ENCODE assay signal across 12 cellular contexts in genomic region chr2:181307203-181307991, GRCh38.
A peak's percentile ranks its signal among the peaks of the same experiment; 100 is the strongest.
DNase-seq lines count a peak whose midpoint lies in the region; ATAC-seq and TF ChIP-seq lines count a peak whose summit lies in the region.
"Had no signal": no experiment of that assay in that cellular context is flagged by ENCODE, and none has a peak within 500 bp of the region (broad histone marks: within the 10 kb centered on the region; RNA-seq: fewer than 3 reads in every experiment).

No MANE protein-coding gene starts in this region.

- H3K27ac ChIP-seq in Peyer's patch (peak overlapping the region; percentile 71 to 83 (median 76)), upper lobe of right lung (peak overlapping the region; percentile 61), heart right ventricle (peak overlapping the region in 3 of 10 donors; percentile 18 to 79 (median 64))
- peak overlapping the region; percentile 71 for H3K27ac ChIP-seq in effector memory CD4-positive, alpha-beta T cell (ENCODE audit: insufficient read depth, low read length, poor library complexity, severe bottlenecking)
- H3K27ac ChIP-seq: sigmoid colon had no signal

- H3K27me3 ChIP-seq in Peyer's patch (no peaks in the 10 kb centered on the region), upper lobe of right lung (no peaks in the 10 kb centered on the region), heart right ventricle (no peaks in the 10 kb centered on the region)
- H3K27me3 ChIP-seq in effector memory CD4-positive, alpha-beta T cell (replicated peaks; ENCODE audit: control insufficient read depth, insufficient read depth, low read length, poor library complexity, severe bottlenecking): no peaks in the 10 kb centered on the region
- H3K27me3 ChIP-seq: sigmoid colon had no signal

- TF ChIP-seq CTCF in Peyer's patch (IDR thresholded peaks at IDR 0.05) (no peak), upper lobe of right lung (IDR thresholded peaks at IDR 0.05) (no peak), heart right ventricle (IDR thresholded peaks at IDR 0.05) (no peak)

- intact Hi-C loops in activated naive CD4-positive, alpha-beta T cell treated with anti-CD3 and anti-CD28 coated beads for 36 hours (cut with micrococcal nuclease): loop anchor here (5.0 to 10.0 kb wide), 3 partner anchors 325 to 1303 kb away; partner anchors contain the start of genes CWC22, ITPRID2 and UBE2E3
- intact Hi-C loops in upper lobe of right lung (cut with DNase I) (no loop called here), heart right ventricle (cut with DNase I) (no loop called here)

- no peak for TF ChIP-seq POLR2A in Peyer's patch (IDR thresholded peaks at IDR 0.05)

- peaks cover 0 to 31% (median 0%) of the 10 kb centered on the region in 4 donors for H3K4me1 ChIP-seq in Peyer's patch
- peaks cover 38% of the 10 kb centered on the region for H3K4me1 ChIP-seq in effector memory CD4-positive, alpha-beta T cell (ENCODE audit: control insufficient read depth, insufficient read depth, low read length, poor library complexity, severe bottlenecking)
- H3K4me1 ChIP-seq in upper lobe of right lung: peaks cover 3% of the 10 kb centered on the region
- H3K4me1 ChIP-seq in heart right ventricle: peaks cover 0 to 72% (median 11%) of the 10 kb centered on the region in 9 donors

- no peak for DNase-seq in activated naive CD4-positive, alpha-beta T cell treated with anti-CD3 and anti-CD28 coated beads for 36 hours
- DNase-seq in activated naive CD4-positive, alpha-beta T cell (lab: John Stamatoyannopoulos, UW): no peak
- DNase-seq in Peyer's patch: no peak
- no peak for DNase-seq in effector memory CD4-positive, alpha-beta T cell
- DNase-seq in upper lobe of right lung: no peak
- no peak for DNase-seq in heart right ventricle
- no peak for DNase-seq in GM19238 (ENCODE audit: insufficient read length, low spot score)
- DNase-seq in AG08395 (ENCODE audit: low spot score): no peak
- DNase-seq: NCI-H1048, NCI-H446 treated with DMSO at 0.1 percent for 48 hours, sigmoid colon, trophoblast cell had no signal

- ATAC-seq in upper lobe of right lung (no peak), heart right ventricle (no peak)

- no peaks in the 10 kb centered on the region for H3K9me3 ChIP-seq in Peyer's patch
- H3K9me3 ChIP-seq in effector memory CD4-positive, alpha-beta T cell (ENCODE audit: control insufficient read depth, low read length): no peaks in the 10 kb centered on the region
- no peaks in the 10 kb centered on the region for H3K9me3 ChIP-seq in upper lobe of right lung
- H3K9me3 ChIP-seq in heart right ventricle: no peaks in the 10 kb centered on the region
- H3K9me3 ChIP-seq: sigmoid colon had no signal

- no peaks in the 10 kb centered on the region for H3K9me3 Mint-ChIP-seq in activated naive CD4-positive, alpha-beta T cell treated with anti-CD3 and anti-CD28 coated beads for 36 hours

- no peaks in the 10 kb centered on the region for H3K27me3 Mint-ChIP-seq in activated naive CD4-positive, alpha-beta T cell treated with anti-CD3 and anti-CD28 coated beads for 36 hours (ENCODE audit: low read depth)

- H3K4me3 ChIP-seq in Peyer's patch (no peak overlapping the region), upper lobe of right lung (no peak overlapping the region), heart right ventricle (no peak overlapping the region)
- no peak overlapping the region for H3K4me3 ChIP-seq in effector memory CD4-positive, alpha-beta T cell (ENCODE audit: insufficient read depth, low read depth, low read length, poor library complexity, severe bottlenecking)
- H3K4me3 ChIP-seq: sigmoid colon had no signal

- H3K36me3 Mint-ChIP-seq in activated naive CD4-positive, alpha-beta T cell treated with anti-CD3 and anti-CD28 coated beads for 36 hours (ENCODE audit: low read depth): no peaks in the 10 kb centered on the region

- WGBS in heart right ventricle, 2 donors: 78 to 79% methylated on average over 7 of the region's 7 CpGs

- CTCF ChIA-PET in activated naive CD4-positive, alpha-beta T cell treated with anti-CD3 and anti-CD28 coated beads for 36 hours (lab: Charles Lee): interaction anchor here (0.6 to 2.0 kb wide), 7 partner anchors 138 to 860 kb away, joined by 3 to 9 read pairs (median 4); no protein-coding TSS in a partner anchor

- H3K4me1 Mint-ChIP-seq in activated naive CD4-positive, alpha-beta T cell treated with anti-CD3 and anti-CD28 coated beads for 36 hours (ENCODE audit: low read depth): peaks cover 54% of the 10 kb centered on the region

- peak overlapping the region; percentile 91 for H3K27ac Mint-ChIP-seq in activated naive CD4-positive, alpha-beta T cell treated with anti-CD3 and anti-CD28 coated beads for 36 hours

- H3K36me3 ChIP-seq in Peyer's patch (no peaks in the 10 kb centered on the region), upper lobe of right lung (no peaks in the 10 kb centered on the region), heart right ventricle (no peaks in the 10 kb centered on the region)
- H3K36me3 ChIP-seq in effector memory CD4-positive, alpha-beta T cell (ENCODE audit: control insufficient read depth, insufficient read depth, low read length): no peaks in the 10 kb centered on the region
- H3K36me3 ChIP-seq: sigmoid colon had no signal

- H3K4me3 Mint-ChIP-seq in activated naive CD4-positive, alpha-beta T cell treated with anti-CD3 and anti-CD28 coated beads for 36 hours: peak overlapping the region; percentile 72
